Comparison of ENCODE assay signal across 1 cellular context in the genomic region with DNA sequence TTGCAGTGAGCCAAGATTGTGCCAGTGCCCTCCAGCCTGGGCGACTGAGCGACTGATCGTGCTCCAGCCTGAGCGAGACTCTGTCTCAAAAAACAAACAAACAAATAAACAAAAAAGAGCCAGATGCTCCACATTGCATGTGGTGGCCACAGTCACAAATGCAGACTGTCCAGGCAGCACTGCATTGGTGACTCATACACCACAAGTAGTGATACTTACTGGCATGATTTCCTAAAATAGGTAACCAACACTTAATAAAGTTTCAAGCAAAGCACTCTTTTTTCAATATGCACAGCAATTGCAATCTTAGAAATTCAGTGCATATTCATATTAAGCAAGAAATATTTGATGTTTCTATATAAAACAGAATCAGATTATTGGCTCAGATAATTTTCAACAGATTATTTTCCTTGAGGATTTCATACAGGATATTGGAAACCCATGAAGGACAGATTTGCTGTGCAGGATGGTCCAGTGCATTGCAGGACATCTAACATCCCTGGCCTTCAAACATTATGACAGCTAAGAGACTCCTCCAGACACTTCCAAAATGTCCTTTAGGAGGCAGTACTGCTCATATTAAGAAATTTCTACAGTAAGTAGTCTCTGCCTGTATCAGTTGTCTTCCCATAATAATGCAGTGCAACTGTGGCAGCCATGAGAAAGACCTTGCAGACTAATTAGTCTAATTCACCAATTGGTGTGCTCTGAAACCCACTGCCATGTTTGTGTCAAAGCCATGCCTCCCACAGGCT.
TF ChIP-seq lines count a peak whose summit lies in the region.

No MANE protein-coding gene starts in this region.

TF ChIP-seq in H1, 55 proteins besides CTCF, POLR2A, EP300 and RAD21 (continued from another document):
- TF ChIP-seq, protein P1, sequence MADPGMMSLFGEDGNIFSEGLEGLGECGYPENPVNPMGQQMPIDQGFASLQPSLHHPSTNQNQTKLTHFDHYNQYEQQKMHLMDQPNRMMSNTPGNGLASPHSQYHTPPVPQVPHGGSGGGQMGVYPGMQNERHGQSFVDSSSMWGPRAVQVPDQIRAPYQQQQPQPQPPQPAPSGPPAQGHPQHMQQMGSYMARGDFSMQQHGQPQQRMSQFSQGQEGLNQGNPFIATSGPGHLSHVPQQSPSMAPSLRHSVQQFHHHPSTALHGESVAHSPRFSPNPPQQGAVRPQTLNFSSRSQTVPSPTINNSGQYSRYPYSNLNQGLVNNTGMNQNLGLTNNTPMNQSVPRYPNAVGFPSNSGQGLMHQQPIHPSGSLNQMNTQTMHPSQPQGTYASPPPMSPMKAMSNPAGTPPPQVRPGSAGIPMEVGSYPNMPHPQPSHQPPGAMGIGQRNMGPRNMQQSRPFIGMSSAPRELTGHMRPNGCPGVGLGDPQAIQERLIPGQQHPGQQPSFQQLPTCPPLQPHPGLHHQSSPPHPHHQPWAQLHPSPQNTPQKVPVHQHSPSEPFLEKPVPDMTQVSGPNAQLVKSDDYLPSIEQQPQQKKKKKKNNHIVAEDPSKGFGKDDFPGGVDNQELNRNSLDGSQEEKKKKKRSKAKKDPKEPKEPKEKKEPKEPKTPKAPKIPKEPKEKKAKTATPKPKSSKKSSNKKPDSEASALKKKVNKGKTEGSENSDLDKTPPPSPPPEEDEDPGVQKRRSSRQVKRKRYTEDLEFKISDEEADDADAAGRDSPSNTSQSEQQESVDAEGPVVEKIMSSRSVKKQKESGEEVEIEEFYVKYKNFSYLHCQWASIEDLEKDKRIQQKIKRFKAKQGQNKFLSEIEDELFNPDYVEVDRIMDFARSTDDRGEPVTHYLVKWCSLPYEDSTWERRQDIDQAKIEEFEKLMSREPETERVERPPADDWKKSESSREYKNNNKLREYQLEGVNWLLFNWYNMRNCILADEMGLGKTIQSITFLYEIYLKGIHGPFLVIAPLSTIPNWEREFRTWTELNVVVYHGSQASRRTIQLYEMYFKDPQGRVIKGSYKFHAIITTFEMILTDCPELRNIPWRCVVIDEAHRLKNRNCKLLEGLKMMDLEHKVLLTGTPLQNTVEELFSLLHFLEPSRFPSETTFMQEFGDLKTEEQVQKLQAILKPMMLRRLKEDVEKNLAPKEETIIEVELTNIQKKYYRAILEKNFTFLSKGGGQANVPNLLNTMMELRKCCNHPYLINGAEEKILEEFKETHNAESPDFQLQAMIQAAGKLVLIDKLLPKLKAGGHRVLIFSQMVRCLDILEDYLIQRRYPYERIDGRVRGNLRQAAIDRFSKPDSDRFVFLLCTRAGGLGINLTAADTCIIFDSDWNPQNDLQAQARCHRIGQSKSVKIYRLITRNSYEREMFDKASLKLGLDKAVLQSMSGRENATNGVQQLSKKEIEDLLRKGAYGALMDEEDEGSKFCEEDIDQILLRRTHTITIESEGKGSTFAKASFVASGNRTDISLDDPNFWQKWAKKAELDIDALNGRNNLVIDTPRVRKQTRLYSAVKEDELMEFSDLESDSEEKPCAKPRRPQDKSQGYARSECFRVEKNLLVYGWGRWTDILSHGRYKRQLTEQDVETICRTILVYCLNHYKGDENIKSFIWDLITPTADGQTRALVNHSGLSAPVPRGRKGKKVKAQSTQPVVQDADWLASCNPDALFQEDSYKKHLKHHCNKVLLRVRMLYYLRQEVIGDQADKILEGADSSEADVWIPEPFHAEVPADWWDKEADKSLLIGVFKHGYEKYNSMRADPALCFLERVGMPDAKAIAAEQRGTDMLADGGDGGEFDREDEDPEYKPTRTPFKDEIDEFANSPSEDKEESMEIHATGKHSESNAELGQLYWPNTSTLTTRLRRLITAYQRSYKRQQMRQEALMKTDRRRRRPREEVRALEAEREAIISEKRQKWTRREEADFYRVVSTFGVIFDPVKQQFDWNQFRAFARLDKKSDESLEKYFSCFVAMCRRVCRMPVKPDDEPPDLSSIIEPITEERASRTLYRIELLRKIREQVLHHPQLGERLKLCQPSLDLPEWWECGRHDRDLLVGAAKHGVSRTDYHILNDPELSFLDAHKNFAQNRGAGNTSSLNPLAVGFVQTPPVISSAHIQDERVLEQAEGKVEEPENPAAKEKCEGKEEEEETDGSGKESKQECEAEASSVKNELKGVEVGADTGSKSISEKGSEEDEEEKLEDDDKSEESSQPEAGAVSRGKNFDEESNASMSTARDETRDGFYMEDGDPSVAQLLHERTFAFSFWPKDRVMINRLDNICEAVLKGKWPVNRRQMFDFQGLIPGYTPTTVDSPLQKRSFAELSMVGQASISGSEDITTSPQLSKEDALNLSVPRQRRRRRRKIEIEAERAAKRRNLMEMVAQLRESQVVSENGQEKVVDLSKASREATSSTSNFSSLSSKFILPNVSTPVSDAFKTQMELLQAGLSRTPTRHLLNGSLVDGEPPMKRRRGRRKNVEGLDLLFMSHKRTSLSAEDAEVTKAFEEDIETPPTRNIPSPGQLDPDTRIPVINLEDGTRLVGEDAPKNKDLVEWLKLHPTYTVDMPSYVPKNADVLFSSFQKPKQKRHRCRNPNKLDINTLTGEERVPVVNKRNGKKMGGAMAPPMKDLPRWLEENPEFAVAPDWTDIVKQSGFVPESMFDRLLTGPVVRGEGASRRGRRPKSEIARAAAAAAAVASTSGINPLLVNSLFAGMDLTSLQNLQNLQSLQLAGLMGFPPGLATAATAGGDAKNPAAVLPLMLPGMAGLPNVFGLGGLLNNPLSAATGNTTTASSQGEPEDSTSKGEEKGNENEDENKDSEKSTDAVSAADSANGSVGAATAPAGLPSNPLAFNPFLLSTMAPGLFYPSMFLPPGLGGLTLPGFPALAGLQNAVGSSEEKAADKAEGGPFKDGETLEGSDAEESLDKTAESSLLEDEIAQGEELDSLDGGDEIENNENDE (IDR thresholded peaks at IDR 0.05; ENCODE audit: insufficient replicate concordance, low read length) = no peak
TF ChIP-seq in H1: peak in this region for 0.
